In genomic region chr9:87887661-87888480, GRCh38 we compare ENCODE assay signal across 27 cellular contexts. TPM values are rescaled to one million over a fixed set of nuclear protein-coding genes. Genes with fewer than 3 reads are reported as not detected.
"Had no signal": no experiment of that assay in that cellular context is flagged by ENCODE, and none has a peak within 500 bp of the region (broad histone marks: within the 10 kb centered on the region; RNA-seq: fewer than 3 reads in every experiment).

No MANE protein-coding gene starts in this region.

- H3K4me1 Mint-ChIP-seq: activated CD4-positive, alpha-beta T cell treated with anti-CD3 and anti-CD28 coated beads, Interleukin-2, amount 10 ng/mL, durations not matched to agents 7 days and 5 days; activated naive CD8-positive, alpha-beta T cell treated with anti-CD3 and anti-CD28 coated beads, Interleukin-2, amount 50 U/mL, for 24 hours; brain had no signal

- DNase-seq: activated CD4-positive, alpha-beta T cell treated with anti-CD3 and anti-CD28 coated beads, Interleukin-2, amount 10 ng/mL, durations not matched to agents 7 days and 5 days; activated CD4-positive, CD25-positive, alpha-beta regulatory T cell treated with anti-CD3 and anti-CD28 coated beads, Interleukin-2, amount 50 U/mL, for 72 hours; activated CD8-positive, alpha-beta memory T cell treated with anti-CD3 and anti-CD28 coated beads for 24 hours; activated effector memory CD4-positive, alpha-beta T cell treated with anti-CD3 and anti-CD28 coated beads, Interleukin-2, amount 50 U/mL, for 16 hours; activated naive CD4-positive, alpha-beta T cell treated with Interleukin-2 at 50 U/mL for 16 hours; activated naive CD8-positive, alpha-beta T cell treated with anti-CD3 and anti-CD28 coated beads, Interleukin-2, amount 50 U/mL, for 24 hours; amniotic stem cell; NCI-H1092; NCI-H1417; NCI-H1930; NCI-H2171; NCI-H226; NCI-H526; NCI-H82; Right ventricle myocardium superior; SJCRH30; SK-N-SH had no signal

- ATAC-seq: activated naive CD4-positive, alpha-beta T cell treated with anti-CD3 and anti-CD28 coated beads, Interleukin-2, amount 50 U/mL, for 72 hours; activated naive CD8-positive, alpha-beta T cell treated with anti-CD3 and anti-CD28 coated beads, Interleukin-2, amount 50 U/mL, for 24 hours had no signal

- H3K4me3 ChIP-seq: Peyer's patch, SJCRH30 had no signal

- H3K27ac Mint-ChIP-seq: activated CD4-positive, alpha-beta memory T cell treated with anti-CD3 and anti-CD28 coated beads for 36 hours; activated CD4-positive, alpha-beta T cell treated with anti-CD3 and anti-CD28 coated beads, Interleukin-2, amount 10 ng/mL, durations not matched to agents 7 days and 5 days; activated naive CD4-positive, alpha-beta T cell treated with anti-CD3 and anti-CD28 coated beads, Interleukin-2, amount 50 U/mL, for 72 hours; activated naive CD8-positive, alpha-beta T cell treated with anti-CD3 and anti-CD28 coated beads, Interleukin-2, amount 50 U/mL, for 24 hours; brain had no signal

- H3K36me3 Mint-ChIP-seq: activated CD4-positive, alpha-beta memory T cell treated with anti-CD3 and anti-CD28 coated beads for 36 hours; activated naive CD4-positive, alpha-beta T cell treated with anti-CD3 and anti-CD28 coated beads, Interleukin-2, amount 50 U/mL, for 72 hours; brain had no signal

- H3K27me3 ChIP-seq: Peyer's patch, SJCRH30 had no signal

- H3K36me3 ChIP-seq: Peyer's patch, SJCRH30 had no signal

- H3K9me3 Mint-ChIP-seq: activated CD4-positive, alpha-beta memory T cell treated with anti-CD3 and anti-CD28 coated beads for 36 hours; activated CD4-positive, alpha-beta T cell treated with anti-CD3 and anti-CD28 coated beads, Interleukin-2, amount 10 ng/mL, durations not matched to agents 7 days and 5 days; activated naive CD4-positive, alpha-beta T cell treated with anti-CD3 and anti-CD28 coated beads, Interleukin-2, amount 50 U/mL, for 72 hours; activated naive CD8-positive, alpha-beta T cell treated with anti-CD3 and anti-CD28 coated beads, Interleukin-2, amount 50 U/mL, for 24 hours had no signal

- H3K27ac ChIP-seq: KMS-11, Peyer's patch, RWPE1, SJCRH30 had no signal

- H3K4me1 ChIP-seq: Peyer's patch, SJCRH30 had no signal

- H3K27me3 Mint-ChIP-seq: activated CD4-positive, alpha-beta T cell treated with anti-CD3 and anti-CD28 coated beads, Interleukin-2, amount 10 ng/mL, durations not matched to agents 7 days and 5 days; activated naive CD8-positive, alpha-beta T cell treated with anti-CD3 and anti-CD28 coated beads, Interleukin-2, amount 50 U/mL, for 24 hours had no signal

- H3K4me3 Mint-ChIP-seq: activated CD4-positive, alpha-beta memory T cell treated with anti-CD3 and anti-CD28 coated beads for 36 hours; activated CD4-positive, alpha-beta T cell treated with anti-CD3 and anti-CD28 coated beads, Interleukin-2, amount 10 ng/mL, durations not matched to agents 7 days and 5 days; activated naive CD8-positive, alpha-beta T cell treated with anti-CD3 and anti-CD28 coated beads, Interleukin-2, amount 50 U/mL, for 24 hours; brain had no signal

- H3K9me3 ChIP-seq: Peyer's patch, SJCRH30, SK-N-SH had no signal

RNA-seq across cellular contexts. Expression of gene SPATA31E1, which starts 5.2 kb away (rescaled TPM):
- total RNA-seq: activated CD4-positive, alpha-beta memory T cell treated with anti-CD3 and anti-CD28 coated beads for 36 hours; activated CD4-positive, alpha-beta T cell treated with anti-CD3 and anti-CD28 coated beads, Interleukin-2, amount 10 ng/mL, durations not matched to agents 7 days and 5 days; activated naive CD4-positive, alpha-beta T cell treated with anti-CD3 and anti-CD28 coated beads, Interleukin-2, amount 50 U/mL, for 72 hours; astrocyte; MCF 10A; NCI-H460; Peyer's patch; Right ventricle myocardium superior; SJCRH30; T-helper 1 cell treated with Interleukin-12 subunit alpha and Interleukin-12 subunit beta and Interleukin-4 antibody, amounts not matched to agents 30 ng/mL and 1 ng/mL, for 36 hours had no signal

RNA-seq across cellular contexts. Expression of gene SPATA31C1, which starts 29.9 kb away (rescaled TPM):
- total RNA-seq: activated CD4-positive, alpha-beta memory T cell treated with anti-CD3 and anti-CD28 coated beads for 36 hours; activated CD4-positive, alpha-beta T cell treated with anti-CD3 and anti-CD28 coated beads, Interleukin-2, amount 10 ng/mL, durations not matched to agents 7 days and 5 days; activated naive CD4-positive, alpha-beta T cell treated with anti-CD3 and anti-CD28 coated beads, Interleukin-2, amount 50 U/mL, for 72 hours; astrocyte; MCF 10A; NCI-H460; Peyer's patch; Right ventricle myocardium superior; T-helper 1 cell treated with Interleukin-12 subunit alpha and Interleukin-12 subunit beta and Interleukin-4 antibody, amounts not matched to agents 30 ng/mL and 1 ng/mL, for 36 hours had no signal
